Comparison of ENCODE assay signal across 8 cellular contexts in genomic region chr22:20981787-20982562, GRCh38. TPM values are rescaled to one million over a fixed set of nuclear protein-coding genes. Genes with fewer than 3 reads are reported as not detected.
DNase-seq lines count a peak whose midpoint lies in the region; ATAC-seq and TF ChIP-seq lines count a peak whose summit lies in the region.

Gene LZTR1, plus strand, starts transcription at chr22:20982297. Its CDS starts 75 bp downstream, at chr22:20982372.

- BruUV-seq in IMR-90 (replicated peaks; lab: Mats Ljungman, UMichigan) = no TSS peak

- H3K4ac ChIP-seq in IMR-90 (ENCODE audit: low read depth, low read length) = peak within 1 kb of the TSS; percentile 98

- TF ChIP-seq POLR2A in IMR-90 (IDR thresholded peaks at IDR 0.05; ENCODE audit: low read depth, low read length) = peak; percentile 85

- H4K91ac ChIP-seq in IMR-90 (ENCODE audit: insufficient read depth, low read depth, low read length) = peak within 1 kb of the TSS; percentile 99

- H3K27ac Mint-ChIP-seq in neural crest cell (ENCODE audit: unreplicated experiment) = peak within 1 kb of the TSS; percentile 93

- H2AK9ac ChIP-seq in IMR-90 (replicated peaks; ENCODE audit: low read depth, low read length, poor library complexity) = peak within 1 kb of the TSS; percentile 98

- dilution Hi-C loops in IMR-90 (cut with HindIII; ENCODE audit: low sequenced_read_pairs, unreplicated experiment) = no loop called here

- no peaks in the 10 kb centered on the region for H3K9me3 Mint-ChIP-seq in neural crest cell

- peak within 1 kb of the TSS; percentile 74; the same call in 1 of the 2 replicates for H2BK120ac ChIP-seq in IMR-90 (ENCODE audit: low read depth, low read length)

- H2AK5ac ChIP-seq in IMR-90 (ENCODE audit: low read depth, low read length) = peak within 1 kb of the TSS; percentile 89

- WGBS in IMR-90 (ENCODE audit: extremely low coverage in 2 of 2, insufficient read length in 1 of 2), 2 experiments = 1% methylated on average over 55 of the region's 87 CpGs; no CpG with 5 or more reads in 1 of the 2 experiments

- peaks cover 5% of the 10 kb centered on the region for H3K36me3 Mint-ChIP-seq in neural crest cell (ENCODE audit: low read depth)

- peak within 1 kb of the TSS; percentile 99 for H4K5ac ChIP-seq in IMR-90 (ENCODE audit: low read depth, low read length)

- peak within 1 kb of the TSS; percentile 90; the same call in 1 of the 2 replicates for H3K18ac ChIP-seq in IMR-90 (ENCODE audit: low read depth, low read length)

- ATAC-seq in GM21515 (IDR thresholded peaks at IDR 0.05; ENCODE audit: unreplicated experiment) (peak; percentile 76), IMR-90 (ENCODE audit: low read depth) (peak; percentile 95)

- H3K27me3 Mint-ChIP-seq in neural crest cell (ENCODE audit: low read depth) = no peaks in the 10 kb centered on the region

- peak within 1 kb of the TSS; percentile 92 for H3K56ac ChIP-seq in IMR-90 (ENCODE audit: extremely low read depth, insufficient read depth, low read length)

- H3K36me3 ChIP-seq in DOHH2 (ENCODE audit: control insufficient read depth, low read length) (peaks cover 29% of the 10 kb centered on the region), IMR-90 (ENCODE audit: control insufficient read depth, insufficient read depth, low read length) (peaks cover 15% of the 10 kb centered on the region)

- H3K4me3 ChIP-seq in DOHH2 (ENCODE audit: low read length) (peak within 1 kb of the TSS; percentile 100), IMR-90 (ENCODE audit: insufficient read depth, low read depth, low read length) (peak within 1 kb of the TSS; percentile 87), fibroblast of villous mesenchyme (ENCODE audit: low read depth, low read length) (peak within 1 kb of the TSS; percentile 91)

- H3K27ac ChIP-seq in DOHH2 (ENCODE audit: low read depth, low read length) (peak within 1 kb of the TSS; percentile 59), IMR-90 (ENCODE audit: insufficient read depth, low read length) (peak within 1 kb of the TSS; percentile 91)

- H3K9ac ChIP-seq in IMR-90 (ENCODE audit: low read depth, low read length) = peak within 1 kb of the TSS; percentile 93

- peak; percentile 64 for TF ChIP-seq RAD21 in IMR-90 (IDR thresholded peaks at IDR 0.05; ENCODE audit: low read length)

- CTCF ChIA-PET in IMR-90 (lab: Yijun Ruan, JAX) = interaction anchor here (0.6 to 1.1 kb wide), 3 partner anchors 17 to 798 kb away, joined by 3 to 4 read pairs (median 3); no protein-coding TSS in a partner anchor

- POLR2A ChIA-PET in IMR-90 (lab: Charles Lee; ENCODE audit: unreplicated experiment) = interaction anchor here (0.6 to 1.3 kb wide), 4 partner anchors 10 to 110 kb away, joined by 3 to 7 read pairs (median 6); no protein-coding TSS in a partner anchor

- H2BK15ac ChIP-seq in IMR-90 (ENCODE audit: low read depth, low read length) = peak within 1 kb of the TSS; percentile 78; the same call in 1 of the 3 replicates

- peak within 1 kb of the TSS; percentile 96 to 99 for H4K8ac ChIP-seq in IMR-90 (ENCODE audit: low read depth in 2 of 2, low read length in 2 of 2)

- no peaks in the 10 kb centered on the region for H3F3A ChIP-seq in DOHH2 (ENCODE audit: control insufficient read depth, insufficient read depth)

- peaks cover 29% of the 10 kb centered on the region for H3K79me2 ChIP-seq in DOHH2 (ENCODE audit: control insufficient read depth, low read length)

- H3K79me1 ChIP-seq in IMR-90 (ENCODE audit: low read depth in 1 of 2, low read length in 2 of 2) = peaks cover 25 to 45% of the 10 kb centered on the region in 2 experiments

- H3K14ac ChIP-seq in IMR-90 (replicated peaks; ENCODE audit: low read depth, low read length) = peak within 1 kb of the TSS; percentile 99

- H3K23ac ChIP-seq in IMR-90 (ENCODE audit: low read depth, low read length) = peak within 1 kb of the TSS; percentile 96

- H3K9me2 ChIP-seq in DOHH2 (replicated peaks; ENCODE audit: control insufficient read depth, low read length) = no peaks in the 10 kb centered on the region

- intact Hi-C loops in IMR-90 (cut with micrococcal nuclease) = loop anchor here (1.0 to 2.0 kb wide), 2 partner anchors 97 to 178 kb away; no protein-coding TSS in a partner anchor

- peak within 1 kb of the TSS; percentile 93 for H2BK5ac ChIP-seq in IMR-90 (ENCODE audit: low read depth, low read length, poor library complexity, severe bottlenecking)

- peak within 1 kb of the TSS; percentile 99 for H2AFZ ChIP-seq in IMR-90 (replicated peaks; ENCODE audit: low read length, poor library complexity)

- H3K4me1 ChIP-seq in DOHH2 (ENCODE audit: control insufficient read depth, low read length) = peaks cover 20% of the 10 kb centered on the region
- peaks cover 11% of the 10 kb centered on the region for H3K4me1 ChIP-seq in IMR-90 (ENCODE audit: control insufficient read depth, insufficient read depth, low read length)

- H3K4me3 Mint-ChIP-seq in neural crest cell = peak within 1 kb of the TSS; percentile 100

- H3K4me2 ChIP-seq in DOHH2 (ENCODE audit: low read length) (peak within 1 kb of the TSS; percentile 92), IMR-90 (ENCODE audit: low read depth, low read length) (peak within 1 kb of the TSS; percentile 89)

- H4K20me1 ChIP-seq in DOHH2 (ENCODE audit: control insufficient read depth, insufficient read depth, low read depth, low read length) (no peaks in the 10 kb centered on the region), IMR-90 (ENCODE audit: insufficient read depth, low read length) (no peaks in the 10 kb centered on the region)

- H2BK20ac ChIP-seq in IMR-90 (ENCODE audit: low read depth, low read length) = peak within 1 kb of the TSS; percentile 43; the same call in 1 of the 2 replicates

- H3K27me3 ChIP-seq in DOHH2 (ENCODE audit: control insufficient read depth, low read length) = no peaks in the 10 kb centered on the region
- no peaks in the 10 kb centered on the region for H3K27me3 ChIP-seq in IMR-90 (ENCODE audit: control insufficient read depth, insufficient read depth, low read length)

- H3K9me3 ChIP-seq in DOHH2 (ENCODE audit: control insufficient read depth, insufficient read depth, low read length) = peaks cover 11% of the 10 kb centered on the region; the same call in 1 of the 2 replicates
- H3K9me3 ChIP-seq in IMR-90 (ENCODE audit: control insufficient read depth, insufficient read depth, low read length) = peaks cover 10% of the 10 kb centered on the region

- TF ChIP-seq CTCF in DOHH2 (IDR thresholded peaks at IDR 0.05; ENCODE audit: low read depth, low read length, poor library complexity, severe bottlenecking) (peak; percentile 82), IMR-90 (conservative IDR thresholded peaks at IDR 0.05; ENCODE audit: low read depth, low read length) (peak; percentile 71), fibroblast of villous mesenchyme (IDR thresholded peaks at IDR 0.05; ENCODE audit: insufficient read depth, low read depth, low read length) (peak; percentile 68), neural crest cell (conservative IDR thresholded peaks at IDR 0.05) (peak; percentile 54), subcutaneous adipose tissue (IDR thresholded peaks at IDR 0.05; ENCODE audit: low read depth) (no peak)

- peaks cover 45% of the 10 kb centered on the region for H3K4me1 Mint-ChIP-seq in neural crest cell

- in situ Hi-C loops in IMR-90 (cut with MboI; ENCODE audit: low sequenced_read_pairs) = no loop called here

- peaks cover 28% of the 10 kb centered on the region for H3K9me1 ChIP-seq in IMR-90 (ENCODE audit: insufficient read depth, low read length)

- peak; percentile 82 for DNase-seq in IMR-90
- peak; percentile 51 for DNase-seq in SHP77 treated with DMSO at 0.1 percent for 48 hours (lab: John Stamatoyannopoulos, UW)
- peak; percentile 61 for DNase-seq in activated gamma-delta T cell treated with Interleukin-2 at 50 U/mL for 16 hours
- DNase-seq in fibroblast of villous mesenchyme (ENCODE audit: low read depth) = peak; percentile 84
- DNase-seq in neural crest cell (ENCODE audit: low read depth, low spot score) = peak; percentile 65

TF ChIP-seq in IMR-90, 13 proteins besides CTCF, POLR2A, EP300 and RAD21 (continues in another document):
- no peak for TF ChIP-seq RFX5 (IDR thresholded peaks at IDR 0.05; ENCODE audit: low read depth, low read length)
- no peak for TF ChIP-seq CEBPB (IDR thresholded peaks at IDR 0.05; ENCODE audit: low read depth, low read length)
- TF ChIP-seq MAZ (IDR thresholded peaks at IDR 0.05; ENCODE audit: borderline replicate concordance, low read depth, low read length) = peak; percentile 1; the same call in 1 of the 2 replicates
- peak; percentile 58 for TF ChIP-seq SMC3 (IDR thresholded peaks at IDR 0.05; ENCODE audit: low read depth, low read length)
- TF ChIP-seq BHLHE40 (IDR thresholded peaks at IDR 0.05; ENCODE audit: low read depth, low read length) = 0 out of 2 replicates have a peak, but pooled peaks have one; percentile 17
- no peak for TF ChIP-seq CHD1 (IDR thresholded peaks at IDR 0.05; ENCODE audit: low read depth, low read length)
- no peak for TF ChIP-seq ELK1 (IDR thresholded peaks at IDR 0.05; ENCODE audit: borderline replicate concordance, low read depth, low read length)
- TF ChIP-seq USF2 (IDR thresholded peaks at IDR 0.05; ENCODE audit: low read depth, low read length) = peak; percentile 21; the same call in 1 of the 2 replicates
- no peak for TF ChIP-seq NFE2L2 (IDR thresholded peaks at IDR 0.05; ENCODE audit: low read depth, low read length)
- peak; percentile 29 for TF ChIP-seq RCOR1 (IDR thresholded peaks at IDR 0.05; ENCODE audit: insufficient replicate concordance, low read length)

RNA-seq across cellular contexts. Expression of gene LZTR1, which starts in this region (rescaled TPM):
- total RNA-seq in IMR-90 (2012; rRNA removed) (19.2 and 22.8 TPM in 2 replicates), fibroblast of villous mesenchyme (55.1 and 60.9 TPM in 2 replicates), neural crest cell (88.7 and 94.5 TPM in 2 replicates), subcutaneous adipose tissue (10 to 100 TPM; 41.1 to 60.8 (median 43.4) TPM)
- polyA plus RNA-seq in IMR-90 (2012; rRNA removed) = 41.3 and 43.8 TPM in 2 replicates
- 11.2 and 23.0 TPM in 2 replicates for polyA plus RNA-seq in IMR-90 (2012; cell fraction: cytosol; rRNA removed)
- polyA plus RNA-seq in IMR-90 (2012; cell fraction: nucleus; rRNA removed; ENCODE audit: low replicate concordance) = 241 and 472 TPM in 2 replicates

Comparison
In these comparisons a context has a peak if more than half of its experiments do, and no peak if none do; other contexts are left out.
1. Peak in every context shown above with its lines: DNase-seq, ATAC-seq, H3K4me3 ChIP-seq and H3K27ac ChIP-seq.